In the genomic region with DNA sequence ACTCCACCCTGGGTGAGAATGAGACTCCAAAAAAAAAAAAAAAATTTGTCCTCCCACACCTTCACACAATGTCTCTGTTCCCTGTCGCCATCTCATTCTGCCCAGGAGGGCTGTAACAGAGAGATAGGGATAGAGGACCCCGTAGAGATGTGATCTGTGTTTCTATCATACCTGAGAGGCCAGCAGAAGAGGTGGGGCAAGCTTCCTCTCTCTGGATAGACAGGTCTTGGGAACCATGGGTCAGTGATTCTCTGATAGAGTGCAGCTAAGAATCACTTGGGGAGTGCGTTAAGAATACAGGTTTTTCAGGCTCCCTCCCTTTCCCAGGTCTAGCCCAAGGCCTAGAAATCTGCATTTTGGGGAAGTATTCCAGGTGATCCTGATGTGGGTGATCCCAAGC, we compare ENCODE assay signal across 1 cellular context.
TF ChIP-seq lines count a peak whose summit lies in the region.

No MANE protein-coding gene starts in this region.

TF ChIP-seq in A549, 52 proteins besides CTCF, POLR2A, EP300 and RAD21 (continued from another document):
- TF ChIP-seq TP53 (CRISPR knock-in tag; IDR thresholded peaks at IDR 0.05) (no peak), ZSCAN20 (CRISPR knock-in tag; IDR thresholded peaks at IDR 0.05) (no peak), FOXS1 (CRISPR knock-in tag; IDR thresholded peaks at IDR 0.05) (no peak), HOXB13 (CRISPR knock-in tag; IDR thresholded peaks at IDR 0.05; ENCODE audit: low read depth) (no peak), HDAC2 (IDR thresholded peaks at IDR 0.05) (no peak)
TF ChIP-seq in A549: peak in this region for 0.
